In genomic region chr10:84478155-84478554, GRCh38 we compare ENCODE assay signal across 24 cellular contexts.
DNase-seq lines count a peak whose midpoint lies in the region; ATAC-seq and TF ChIP-seq lines count a peak whose summit lies in the region.
"Had no signal": no experiment of that assay in that cellular context is flagged by ENCODE, and none has a peak within 500 bp of the region (broad histone marks: within the 10 kb centered on the region; RNA-seq: fewer than 3 reads in every experiment).

No MANE protein-coding gene starts in this region.

- H3K27me3 ChIP-seq in GM23248 (replicated peaks; ENCODE audit: insufficient read depth) (no peaks in the 10 kb centered on the region), adipocyte (replicated peaks; ENCODE audit: control insufficient read depth, insufficient read depth, low read length) (no peaks in the 10 kb centered on the region)
- H3K27me3 ChIP-seq: brain microvascular endothelial cell, right atrium auricular region had no signal

- H3K9ac ChIP-seq in GM23248 (no peak overlapping the region), adipocyte (ENCODE audit: low read length) (no peak overlapping the region)

- H3K9me3 ChIP-seq in GM23248 (ENCODE audit: low read depth) (no peaks in the 10 kb centered on the region), adipocyte (ENCODE audit: control insufficient read depth, low read length) (no peaks in the 10 kb centered on the region)
- H3K9me3 ChIP-seq: right atrium auricular region had no signal

- H3K27ac Mint-ChIP-seq in osteocyte (ENCODE audit: unreplicated experiment), result no peak overlapping the region
- H3K27ac Mint-ChIP-seq: activated T-helper 2 cell treated with anti-CD3 and anti-CD28 coated beads, Interferon-gamma antibody, Interleukin-2, Interleukin-4, amounts not matched to agents 10 μg/mL and 5 μg/mL and 100 μg/mL, durations not matched to agents 14 hours and 24 hours and 36 hours; dendritic cell treated with granulocyte-macrophage colony-stimulating factor and Interleukin-4, amounts not matched to agents 40 ng/mL and 50 ng/mL, for 4 days had no signal

- no peak overlapping the region for H2AFZ ChIP-seq in GM23248

- peaks cover 4% of the 10 kb centered on the region for H3K36me3 ChIP-seq in GM23248 (ENCODE audit: low read depth)
- H3K36me3 ChIP-seq in adipocyte (ENCODE audit: control insufficient read depth, insufficient read depth, low read length, severe bottlenecking), result peaks cover 41% of the 10 kb centered on the region

- H3K9me3 Mint-ChIP-seq in osteocyte (ENCODE audit: unreplicated experiment), result no peaks in the 10 kb centered on the region
- H3K9me3 Mint-ChIP-seq: activated naive CD8-positive, alpha-beta T cell treated with anti-CD3 and anti-CD28 coated beads, Interleukin-2, amount 10 ng/mL, durations not matched to agents 7 days and 5 days; activated T-helper 2 cell treated with anti-CD3 and anti-CD28 coated beads, Interferon-gamma antibody, Interleukin-2, Interleukin-4, amounts not matched to agents 10 μg/mL and 5 μg/mL and 100 μg/mL, durations not matched to agents 14 hours and 24 hours and 36 hours; dendritic cell treated with granulocyte-macrophage colony-stimulating factor and Interleukin-4, amounts not matched to agents 40 ng/mL and 50 ng/mL, for 4 days had no signal

- no peaks in the 10 kb centered on the region for H3K9me2 ChIP-seq in GM23248 (ENCODE audit: insufficient read depth)

- no peak for ATAC-seq in GM18861 (IDR thresholded peaks at IDR 0.05; ENCODE audit: unreplicated experiment)

- H3K4me1 ChIP-seq in GM23248 (ENCODE audit: insufficient read depth) (peaks cover 9% of the 10 kb centered on the region), adipocyte (ENCODE audit: control insufficient read depth, insufficient read depth, low read length) (peaks cover 11% of the 10 kb centered on the region)
- H3K4me1 ChIP-seq: right atrium auricular region had no signal

- H3K4me3 Mint-ChIP-seq in osteocyte (ENCODE audit: unreplicated experiment), result no peak overlapping the region
- H3K4me3 Mint-ChIP-seq: activated naive CD8-positive, alpha-beta T cell treated with anti-CD3 and anti-CD28 coated beads, Interleukin-2, amount 10 ng/mL, durations not matched to agents 7 days and 5 days; dendritic cell treated with granulocyte-macrophage colony-stimulating factor and Interleukin-4, amounts not matched to agents 40 ng/mL and 50 ng/mL, for 4 days had no signal

- no peaks in the 10 kb centered on the region for H3K27me3 Mint-ChIP-seq in osteocyte (ENCODE audit: unreplicated experiment)
- H3K27me3 Mint-ChIP-seq: activated naive CD8-positive, alpha-beta T cell treated with anti-CD3 and anti-CD28 coated beads, Interleukin-2, amount 10 ng/mL, durations not matched to agents 7 days and 5 days; dendritic cell treated with granulocyte-macrophage colony-stimulating factor and Interleukin-4, amounts not matched to agents 40 ng/mL and 50 ng/mL, for 4 days had no signal

- H3K79me2 ChIP-seq in GM23248 (ENCODE audit: insufficient read depth), result 0 out of 2 replicates have a peak, but pooled peaks cover 17% of the 10 kb centered on the region

- DNase-seq in GM23248 (peak; percentile 49), adipocyte (ENCODE audit: low read depth) (peak; percentile 36), epithelial cell of prostate (ENCODE audit: low read depth, low spot score) (no peak), renal cortical epithelial cell (ENCODE audit: low read depth) (peak; percentile 53), osteocyte (ENCODE audit: extremely low spot score, unreplicated experiment) (no peak), NCI-H2196 treated with DMSO at 0.1 percent for 48 hours (lab: John Stamatoyannopoulos, UW; ENCODE audit: unreplicated experiment) (no peak)
- DNase-seq in activated naive CD4-positive, alpha-beta T cell treated with Interleukin-2 at 50 U/mL for 16 hours, result no peak
- DNase-seq: activated CD4-positive, alpha-beta T cell treated with anti-CD3 and anti-CD28 coated beads, Interleukin-2, amount 50 U/mL, for 1 hour; activated naive CD8-positive, alpha-beta T cell treated with anti-CD3 and anti-CD28 coated beads, Interleukin-2, amount 10 ng/mL, durations not matched to agents 7 days and 5 days; brain microvascular endothelial cell; C1 segment of cervical spinal cord; Calu3; GOT3; NCI-H1417 treated with DMSO at 0.1 percent for 48 hours; NCI-H2107; NCI-H524; NK-92 treated with Interleukin-12 subunit alpha and Interleukin-12 subunit beta, amount 100 ng/mL, for 24 hours; occipital lobe; T-helper 2 cell had no signal

- H3K27ac ChIP-seq in GM23248 (peak overlapping the region; percentile 31), epithelial cell of prostate (peak overlapping the region; percentile 38)
- H3K27ac ChIP-seq: brain microvascular endothelial cell, HL-60, right atrium auricular region had no signal

- H3K4me3 ChIP-seq in GM23248 (no peak overlapping the region), adipocyte (ENCODE audit: low read length) (no peak overlapping the region)
- H3K4me3 ChIP-seq: right atrium auricular region had no signal

- H4K20me1 ChIP-seq in GM23248 (ENCODE audit: insufficient read depth), result no peaks in the 10 kb centered on the region

- H3K4me2 ChIP-seq in GM23248 (ENCODE audit: unreplicated experiment), result peak overlapping the region; percentile 13

- H3F3A ChIP-seq in GM23248 (ENCODE audit: insufficient read depth), result 0 out of 2 replicates have a peak, but pooled peaks cover 5% of the 10 kb centered on the region

- TF ChIP-seq CTCF in osteocyte (IDR thresholded peaks at IDR 0.05), result no peak

- in situ Hi-C loops in GM23248 (cut with MboI), result no loop called here

- peaks cover 3% of the 10 kb centered on the region for H3K4me1 Mint-ChIP-seq in osteocyte (ENCODE audit: unreplicated experiment)

- peaks cover 25% of the 10 kb centered on the region for H3K36me3 Mint-ChIP-seq in osteocyte (ENCODE audit: unreplicated experiment)

Comparison
In these comparisons a context has a peak if more than half of its experiments do, and no peak if none do; other contexts are left out.
1. DNase-seq: peak in GM23248 (single experiment), adipocyte (single experiment) and renal cortical epithelial cell (single experiment); none in epithelial cell of prostate (single experiment), activated naive CD4-positive, alpha-beta T cell treated with Interleukin-2 at 50 U/mL for 16 hours (single experiment), osteocyte (single experiment) and NCI-H2196 treated with DMSO at 0.1 percent for 48 hours (single experiment).